8 cellular contexts compared by ENCODE assay signal in the genomic region with DNA sequence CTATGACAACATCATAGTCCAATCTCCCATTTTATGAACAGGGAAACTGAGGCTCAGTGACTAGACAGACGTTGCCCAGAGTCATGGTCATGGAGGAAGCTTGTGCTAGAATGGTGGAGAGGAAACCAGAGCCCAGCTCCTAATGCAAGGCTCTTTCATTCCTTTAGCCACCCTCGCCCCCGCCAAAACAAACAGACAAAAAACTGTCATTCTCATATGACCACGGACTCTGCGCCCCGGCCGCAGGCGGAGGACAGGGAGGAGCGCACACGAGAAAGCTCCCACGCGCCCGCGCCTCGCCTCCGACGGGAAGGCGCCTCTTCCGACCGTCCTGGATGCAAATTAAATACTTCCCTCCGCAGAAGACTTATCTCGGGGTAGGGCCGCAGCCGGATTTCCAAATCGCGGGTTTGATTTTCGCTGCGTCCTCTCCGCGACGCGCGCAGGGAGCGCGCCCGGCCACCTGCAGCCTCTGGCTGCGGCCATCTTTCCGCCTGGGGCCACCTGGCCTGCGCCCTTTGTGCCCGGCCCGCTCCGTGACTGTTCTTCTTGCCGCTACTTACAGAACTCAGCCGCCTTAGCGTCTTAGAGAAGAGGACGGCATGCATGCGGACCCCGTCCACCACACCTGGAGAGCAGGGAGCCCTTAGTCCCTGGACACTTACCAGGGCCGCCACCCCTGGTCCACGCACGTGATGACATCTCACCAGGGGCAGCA. TPM values are rescaled to one million over a fixed set of nuclear protein-coding genes. Genes with fewer than 3 reads are reported as not detected.
DNase-seq lines count a peak whose midpoint lies in the region; ATAC-seq and TF ChIP-seq lines count a peak whose summit lies in the region.

No MANE protein-coding gene starts in this region.

- POLR2A ChIA-PET in activated CD4-positive, alpha-beta memory T cell treated with anti-CD3 and anti-CD28 coated beads for 36 hours (lab: Charles Lee): interaction anchor here (1.0 to 1.3 kb wide), 3 partner anchors 10 to 97 kb away, joined by 3 to 5 read pairs (median 4); no protein-coding TSS in a partner anchor

- DNase-seq in GM23338 (ENCODE audit: low spot score): peak; percentile 77
- DNase-seq in MV-4-11 (lab: John Stamatoyannopoulos, UW): peak; percentile 65
- peak; percentile 63 for DNase-seq in activated CD4-positive, alpha-beta memory T cell treated with anti-CD3 and anti-CD28 coated beads for 36 hours
- DNase-seq in mucosa of gallbladder (ENCODE audit: low spot score): peak; percentile 31
- peak in 12 of 49 donors; percentile 9 to 59 (median 30) for DNase-seq in substantia nigra (lab: John Stamatoyannopoulos, UW)
- no peak for DNase-seq in SK-N-DZ (ENCODE audit: low spot score)

- H3K9me3 Mint-ChIP-seq in GM23338: no peaks in the 10 kb centered on the region
- no peaks in the 10 kb centered on the region for H3K9me3 Mint-ChIP-seq in activated CD4-positive, alpha-beta memory T cell treated with anti-CD3 and anti-CD28 coated beads for 36 hours

- H3K4me1 ChIP-seq in GM23338 (ENCODE audit: insufficient read depth) (peaks cover 17% of the 10 kb centered on the region), endocrine pancreas (ENCODE audit: control insufficient read depth, insufficient read depth, low read length) (peaks cover 8% of the 10 kb centered on the region)

- H4K20me1 ChIP-seq in GM23338 (replicated peaks; ENCODE audit: insufficient read depth): peaks cover 26% of the 10 kb centered on the region

- peak overlapping the region; percentile 90 for H3K4me2 ChIP-seq in GM23338

- peak; percentile 16 for TF ChIP-seq POLR2A in GM10847 (IDR thresholded peaks at IDR 0.05; ENCODE audit: extremely low read depth, insufficient read length)

- H3K9me2 ChIP-seq in GM23338 (ENCODE audit: insufficient read depth): 0 out of 2 replicates have a peak, but pooled peaks cover 5% of the 10 kb centered on the region

- TF ChIP-seq CTCF in GM23338 (conservative IDR thresholded peaks at IDR 0.05; ENCODE audit: low read depth in 2 of 2): no peak

- peak; percentile 72 for ATAC-seq in GM23338

- H3K27me3 ChIP-seq in GM23338 (ENCODE audit: insufficient read depth): peaks cover 7% of the 10 kb centered on the region; the same call in 1 of the 2 replicates
- H3K27me3 ChIP-seq in endocrine pancreas (ENCODE audit: control insufficient read depth, insufficient read depth, low read length): no peaks in the 10 kb centered on the region

- H3K4me3 ChIP-seq in GM23338: peak overlapping the region; percentile 91
- H3K4me3 ChIP-seq in endocrine pancreas (ENCODE audit: control insufficient read depth, insufficient read depth, low read length): peak overlapping the region; percentile 50

- H3K9me3 ChIP-seq in endocrine pancreas (ENCODE audit: control insufficient read depth, low read length): no peaks in the 10 kb centered on the region

- peak overlapping the region; percentile 83; the same call in 1 of the 2 replicates for H3K27ac ChIP-seq in GM23338 (ENCODE audit: low read depth)
- peak overlapping the region; percentile 49 for H3K27ac ChIP-seq in substantia nigra (ENCODE audit: low read depth, low read length, poor library complexity, severe bottlenecking)

- H2AFZ ChIP-seq in GM23338: peak overlapping the region; percentile 81; the same call in 1 of the 2 replicates

- H3K27me3 Mint-ChIP-seq in GM23338 (ENCODE audit: insufficient read depth, low read depth, poor library complexity): peaks cover 11% of the 10 kb centered on the region
- no peaks in the 10 kb centered on the region for H3K27me3 Mint-ChIP-seq in activated CD4-positive, alpha-beta memory T cell treated with anti-CD3 and anti-CD28 coated beads for 36 hours

- intact Hi-C loops in activated CD4-positive, alpha-beta memory T cell treated with anti-CD3 and anti-CD28 coated beads for 36 hours (cut with micrococcal nuclease): loop anchor here (1.0 to 5.0 kb wide), 7 partner anchors 9 to 281 kb away; partner anchors contain the start of genes FAM43A and LSG1

- H3K4me1 Mint-ChIP-seq in GM23338: peaks cover 25% of the 10 kb centered on the region
- H3K4me1 Mint-ChIP-seq in activated CD4-positive, alpha-beta memory T cell treated with anti-CD3 and anti-CD28 coated beads for 36 hours (ENCODE audit: low read depth): peaks cover 51% of the 10 kb centered on the region

- peaks cover 39% of the 10 kb centered on the region for H3K36me3 Mint-ChIP-seq in GM23338 (ENCODE audit: low read depth)
- peaks cover 26% of the 10 kb centered on the region for H3K36me3 Mint-ChIP-seq in activated CD4-positive, alpha-beta memory T cell treated with anti-CD3 and anti-CD28 coated beads for 36 hours

- H3K9ac ChIP-seq in endocrine pancreas (ENCODE audit: control insufficient read depth, insufficient read depth, low read length): peak overlapping the region; percentile 22

- H3K79me2 ChIP-seq in GM23338 (replicated peaks; ENCODE audit: insufficient read depth): peaks cover 41% of the 10 kb centered on the region

- CTCF ChIA-PET in activated CD4-positive, alpha-beta memory T cell treated with anti-CD3 and anti-CD28 coated beads for 36 hours (lab: Charles Lee): interaction anchor here (1.9 kb wide), 1 partner anchor 15 kb away, joined by 7 read pairs; no protein-coding TSS in a partner anchor

- H3K4me3 Mint-ChIP-seq in GM23338: peak overlapping the region; percentile 86
- peak overlapping the region; percentile 85 for H3K4me3 Mint-ChIP-seq in activated CD4-positive, alpha-beta memory T cell treated with anti-CD3 and anti-CD28 coated beads for 36 hours

- peak overlapping the region; percentile 95 for H3K27ac Mint-ChIP-seq in GM23338
- peak overlapping the region; percentile 85 for H3K27ac Mint-ChIP-seq in activated CD4-positive, alpha-beta memory T cell treated with anti-CD3 and anti-CD28 coated beads for 36 hours

- H3K36me3 ChIP-seq in GM23338 (ENCODE audit: insufficient read depth) (peaks cover 8% of the 10 kb centered on the region), endocrine pancreas (ENCODE audit: control insufficient read depth, insufficient read depth, low read length) (no peaks in the 10 kb centered on the region)

- no peaks in the 10 kb centered on the region for H3F3A ChIP-seq in GM23338 (replicated peaks; ENCODE audit: low read depth)

TF ChIP-seq in GM23338, 12 proteins besides CTCF, POLR2A, EP300 and RAD21 (continues in another document):
- TF ChIP-seq POLR2AphosphoS5 (IDR thresholded peaks at IDR 0.05; ENCODE audit: low read depth) (no peak), EZH2phosphoT487 (IDR thresholded peaks at IDR 0.05; ENCODE audit: unreplicated experiment) (no peak), REST (IDR thresholded peaks at IDR 0.05; ENCODE audit: unreplicated experiment) (no peak), CREB1 (CRISPR knock-in tag; IDR thresholded peaks at IDR 0.05; ENCODE audit: low read depth) (no peak)
- TF ChIP-seq, protein P1, sequence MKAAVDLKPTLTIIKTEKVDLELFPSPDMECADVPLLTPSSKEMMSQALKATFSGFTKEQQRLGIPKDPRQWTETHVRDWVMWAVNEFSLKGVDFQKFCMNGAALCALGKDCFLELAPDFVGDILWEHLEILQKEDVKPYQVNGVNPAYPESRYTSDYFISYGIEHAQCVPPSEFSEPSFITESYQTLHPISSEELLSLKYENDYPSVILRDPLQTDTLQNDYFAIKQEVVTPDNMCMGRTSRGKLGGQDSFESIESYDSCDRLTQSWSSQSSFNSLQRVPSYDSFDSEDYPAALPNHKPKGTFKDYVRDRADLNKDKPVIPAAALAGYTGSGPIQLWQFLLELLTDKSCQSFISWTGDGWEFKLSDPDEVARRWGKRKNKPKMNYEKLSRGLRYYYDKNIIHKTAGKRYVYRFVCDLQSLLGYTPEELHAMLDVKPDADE (IDR thresholded peaks at IDR 0.05): no peak

RNA-seq across cellular contexts. Expression of gene ATP13A3, which starts 0.6 kb away (rescaled TPM):
- 164 and 202 TPM in 2 replicates for total RNA-seq in GM23338 (2014; rRNA removed; shearing (Covaris generic))
- polyA plus RNA-seq in GM23338 (2016; fragmentation: Nextera tagmentation; extraction: Ambion mirVana): 17.2 and 20.0 TPM in 2 replicates
- 100 to 1,000 TPM; 136 to 145 TPM for total RNA-seq in activated CD4-positive, alpha-beta memory T cell treated with anti-CD3 and anti-CD28 coated beads for 36 hours
- total RNA-seq in mucosa of gallbladder: 103 TPM
- 76.4 and 79.1 TPM in 2 replicates for polyA plus RNA-seq in SK-N-DZ (2014; cell fraction: cytosol; rRNA removed)
- 74.9 and 78.1 TPM in 2 replicates for polyA plus RNA-seq in SK-N-DZ (2014; cell fraction: nucleus; rRNA removed)
